Comparison of ENCODE assay signal across 1 cellular context in genomic region chr19:37594982-37595382, GRCh38.
TF ChIP-seq lines count a peak whose summit lies in the region.

No MANE protein-coding gene starts in this region.

TF ChIP-seq in HEK293, 187 proteins besides CTCF, POLR2A, EP300 and RAD21 (continued from another document):
- TF ChIP-seq ZNF670 (tag by site-specific recombination; IDR thresholded peaks at IDR 0.05; ENCODE audit: low read depth) (peak; percentile 84; the same call in 1 of the 2 replicates), ZBTB17 (tag by site-specific recombination; IDR thresholded peaks at IDR 0.05) (peak; percentile 98), ZNF138 (tag by site-specific recombination; IDR thresholded peaks at IDR 0.05; ENCODE audit: borderline replicate concordance) (no peak), ZNF37A (tag by site-specific recombination; IDR thresholded peaks at IDR 0.05) (no peak), ZNF626 (tag by site-specific recombination; IDR thresholded peaks at IDR 0.05) (no peak), SETDB1 (IDR thresholded peaks at IDR 0.05; ENCODE audit: insufficient read length, low read length) (no peak), KLF9 (tag by site-specific recombination; IDR thresholded peaks at IDR 0.05; ENCODE audit: low read depth) (peak; percentile 48; the same call in 1 of the 2 replicates), ZNF292 (tag by site-specific recombination; IDR thresholded peaks at IDR 0.05; ENCODE audit: borderline replicate concordance, low read depth) (no peak), ZNF768 (tag by site-specific recombination; IDR thresholded peaks at IDR 0.05) (no peak), ZNF654 (tag by site-specific recombination; IDR thresholded peaks at IDR 0.05; ENCODE audit: low read depth) (no peak), ZXDB (tag by site-specific recombination; IDR thresholded peaks at IDR 0.05) (no peak; the same call in 1 of the 2 replicates), KLF10 (tag by site-specific recombination; IDR thresholded peaks at IDR 0.05) (no peak), SALL2 (tag by site-specific recombination; IDR thresholded peaks at IDR 0.05; ENCODE audit: borderline replicate concordance) (no peak), ZSCAN18 (tag by site-specific recombination; IDR thresholded peaks at IDR 0.05) (peak; percentile 47; the same call in 1 of the 2 replicates), ZNF521 (tag by site-specific recombination; IDR thresholded peaks at IDR 0.05) (no peak), ZNF132 (tag by site-specific recombination; IDR thresholded peaks at IDR 0.05; ENCODE audit: borderline replicate concordance) (no peak), ZNF843 (tag by site-specific recombination; IDR thresholded peaks at IDR 0.05) (peak; percentile 79), ZNF24 (tag by site-specific recombination; IDR thresholded peaks at IDR 0.05) (peak; percentile 82), ZNF302 (tag by site-specific recombination; IDR thresholded peaks at IDR 0.05; ENCODE audit: low read depth) (peak; percentile 79; the same call in 1 of the 2 replicates), ZNF473 (tag by site-specific recombination; IDR thresholded peaks at IDR 0.05) (no peak), PRDM1 (tag by site-specific recombination; IDR thresholded peaks at IDR 0.05) (no peak), GLIS2 (tag by site-specific recombination; IDR thresholded peaks at IDR 0.05) (no peak), SP7 (tag by site-specific recombination; IDR thresholded peaks at IDR 0.05) (peak; percentile 83), ZNF341 (tag by site-specific recombination; IDR thresholded peaks at IDR 0.05; ENCODE audit: low read depth) (no peak), EGR2 (tag by site-specific recombination; IDR thresholded peaks at IDR 0.05; ENCODE audit: low read depth) (peak; percentile 96), ZNF530 (tag by site-specific recombination; IDR thresholded peaks at IDR 0.05; ENCODE audit: low read depth) (no peak), ZNF404 (tag by site-specific recombination; IDR thresholded peaks at IDR 0.05) (peak; percentile 71; the same call in 1 of the 2 replicates), TCF7L2 (IDR thresholded peaks at IDR 0.05; ENCODE audit: borderline replicate concordance, low read depth, low read length) (no peak), YY2 (tag by site-specific recombination; IDR thresholded peaks at IDR 0.05) (peak; percentile 63), ZNF610 (tag by site-specific recombination; IDR thresholded peaks at IDR 0.05; ENCODE audit: borderline replicate concordance) (peak; percentile 69; the same call in 1 of the 2 replicates), ZNF514 (tag by site-specific recombination; IDR thresholded peaks at IDR 0.05) (no peak), ZNF354C (tag by site-specific recombination; IDR thresholded peaks at IDR 0.05; ENCODE audit: borderline replicate concordance, low read depth) (no peak), ZNF19 (tag by site-specific recombination; IDR thresholded peaks at IDR 0.05; ENCODE audit: low read depth) (peak; percentile 76; the same call in 1 of the 2 replicates), ZNF350 (tag by site-specific recombination; IDR thresholded peaks at IDR 0.05) (no peak)
- TF ChIP-seq, protein P1, sequence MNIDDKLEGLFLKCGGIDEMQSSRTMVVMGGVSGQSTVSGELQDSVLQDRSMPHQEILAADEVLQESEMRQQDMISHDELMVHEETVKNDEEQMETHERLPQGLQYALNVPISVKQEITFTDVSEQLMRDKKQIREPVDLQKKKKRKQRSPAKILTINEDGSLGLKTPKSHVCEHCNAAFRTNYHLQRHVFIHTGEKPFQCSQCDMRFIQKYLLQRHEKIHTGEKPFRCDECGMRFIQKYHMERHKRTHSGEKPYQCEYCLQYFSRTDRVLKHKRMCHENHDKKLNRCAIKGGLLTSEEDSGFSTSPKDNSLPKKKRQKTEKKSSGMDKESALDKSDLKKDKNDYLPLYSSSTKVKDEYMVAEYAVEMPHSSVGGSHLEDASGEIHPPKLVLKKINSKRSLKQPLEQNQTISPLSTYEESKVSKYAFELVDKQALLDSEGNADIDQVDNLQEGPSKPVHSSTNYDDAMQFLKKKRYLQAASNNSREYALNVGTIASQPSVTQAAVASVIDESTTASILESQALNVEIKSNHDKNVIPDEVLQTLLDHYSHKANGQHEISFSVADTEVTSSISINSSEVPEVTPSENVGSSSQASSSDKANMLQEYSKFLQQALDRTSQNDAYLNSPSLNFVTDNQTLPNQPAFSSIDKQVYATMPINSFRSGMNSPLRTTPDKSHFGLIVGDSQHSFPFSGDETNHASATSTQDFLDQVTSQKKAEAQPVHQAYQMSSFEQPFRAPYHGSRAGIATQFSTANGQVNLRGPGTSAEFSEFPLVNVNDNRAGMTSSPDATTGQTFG (tag by site-specific recombination; IDR thresholded peaks at IDR 0.05; ENCODE audit: borderline replicate concordance): no peak
- TF ChIP-seq, protein P2, sequence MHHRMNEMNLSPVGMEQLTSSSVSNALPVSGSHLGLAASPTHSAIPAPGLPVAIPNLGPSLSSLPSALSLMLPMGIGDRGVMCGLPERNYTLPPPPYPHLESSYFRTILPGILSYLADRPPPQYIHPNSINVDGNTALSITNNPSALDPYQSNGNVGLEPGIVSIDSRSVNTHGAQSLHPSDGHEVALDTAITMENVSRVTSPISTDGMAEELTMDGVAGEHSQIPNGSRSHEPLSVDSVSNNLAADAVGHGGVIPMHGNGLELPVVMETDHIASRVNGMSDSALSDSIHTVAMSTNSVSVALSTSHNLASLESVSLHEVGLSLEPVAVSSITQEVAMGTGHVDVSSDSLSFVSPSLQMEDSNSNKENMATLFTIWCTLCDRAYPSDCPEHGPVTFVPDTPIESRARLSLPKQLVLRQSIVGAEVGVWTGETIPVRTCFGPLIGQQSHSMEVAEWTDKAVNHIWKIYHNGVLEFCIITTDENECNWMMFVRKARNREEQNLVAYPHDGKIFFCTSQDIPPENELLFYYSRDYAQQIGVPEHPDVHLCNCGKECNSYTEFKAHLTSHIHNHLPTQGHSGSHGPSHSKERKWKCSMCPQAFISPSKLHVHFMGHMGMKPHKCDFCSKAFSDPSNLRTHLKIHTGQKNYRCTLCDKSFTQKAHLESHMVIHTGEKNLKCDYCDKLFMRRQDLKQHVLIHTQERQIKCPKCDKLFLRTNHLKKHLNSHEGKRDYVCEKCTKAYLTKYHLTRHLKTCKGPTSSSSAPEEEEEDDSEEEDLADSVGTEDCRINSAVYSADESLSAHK (tag by site-specific recombination; IDR thresholded peaks at IDR 0.05): peak; percentile 42; the same call in 1 of the 2 replicates
- TF ChIP-seq, protein P3, sequence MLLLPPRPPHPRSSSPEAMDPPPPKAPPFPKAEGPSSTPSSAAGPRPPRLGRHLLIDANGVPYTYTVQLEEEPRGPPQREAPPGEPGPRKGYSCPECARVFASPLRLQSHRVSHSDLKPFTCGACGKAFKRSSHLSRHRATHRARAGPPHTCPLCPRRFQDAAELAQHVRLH (tag by site-specific recombination; IDR thresholded peaks at IDR 0.05): peak; percentile 94
- TF ChIP-seq, protein P4, sequence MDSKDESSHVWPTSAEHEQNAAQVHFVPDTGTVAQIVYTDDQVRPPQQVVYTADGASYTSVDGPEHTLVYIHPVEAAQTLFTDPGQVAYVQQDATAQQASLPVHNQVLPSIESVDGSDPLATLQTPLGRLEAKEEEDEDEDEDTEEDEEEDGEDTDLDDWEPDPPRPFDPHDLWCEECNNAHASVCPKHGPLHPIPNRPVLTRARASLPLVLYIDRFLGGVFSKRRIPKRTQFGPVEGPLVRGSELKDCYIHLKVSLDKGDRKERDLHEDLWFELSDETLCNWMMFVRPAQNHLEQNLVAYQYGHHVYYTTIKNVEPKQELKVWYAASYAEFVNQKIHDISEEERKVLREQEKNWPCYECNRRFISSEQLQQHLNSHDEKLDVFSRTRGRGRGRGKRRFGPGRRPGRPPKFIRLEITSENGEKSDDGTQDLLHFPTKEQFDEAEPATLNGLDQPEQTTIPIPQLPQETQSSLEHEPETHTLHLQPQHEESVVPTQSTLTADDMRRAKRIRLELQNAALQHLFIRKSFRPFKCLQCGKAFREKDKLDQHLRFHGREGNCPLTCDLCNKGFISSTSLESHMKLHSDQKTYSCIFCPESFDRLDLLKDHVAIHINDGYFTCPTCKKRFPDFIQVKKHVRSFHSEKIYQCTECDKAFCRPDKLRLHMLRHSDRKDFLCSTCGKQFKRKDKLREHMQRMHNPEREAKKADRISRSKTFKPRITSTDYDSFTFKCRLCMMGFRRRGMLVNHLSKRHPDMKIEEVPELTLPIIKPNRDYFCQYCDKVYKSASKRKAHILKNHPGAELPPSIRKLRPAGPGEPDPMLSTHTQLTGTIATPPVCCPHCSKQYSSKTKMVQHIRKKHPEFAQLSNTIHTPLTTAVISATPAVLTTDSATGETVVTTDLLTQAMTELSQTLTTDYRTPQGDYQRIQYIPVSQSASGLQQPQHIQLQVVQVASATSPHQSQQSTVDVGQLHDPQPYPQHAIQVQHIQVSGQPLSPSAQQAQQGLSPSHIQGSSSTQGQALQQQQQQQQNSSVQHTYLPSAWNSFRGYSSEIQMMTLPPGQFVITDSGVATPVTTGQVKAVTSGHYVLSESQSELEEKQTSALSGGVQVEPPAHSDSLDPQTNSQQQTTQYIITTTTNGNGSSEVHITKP (tag by site-specific recombination; IDR thresholded peaks at IDR 0.05): no peak; the same call in 1 of the 2 replicates
- TF ChIP-seq, protein P5, sequence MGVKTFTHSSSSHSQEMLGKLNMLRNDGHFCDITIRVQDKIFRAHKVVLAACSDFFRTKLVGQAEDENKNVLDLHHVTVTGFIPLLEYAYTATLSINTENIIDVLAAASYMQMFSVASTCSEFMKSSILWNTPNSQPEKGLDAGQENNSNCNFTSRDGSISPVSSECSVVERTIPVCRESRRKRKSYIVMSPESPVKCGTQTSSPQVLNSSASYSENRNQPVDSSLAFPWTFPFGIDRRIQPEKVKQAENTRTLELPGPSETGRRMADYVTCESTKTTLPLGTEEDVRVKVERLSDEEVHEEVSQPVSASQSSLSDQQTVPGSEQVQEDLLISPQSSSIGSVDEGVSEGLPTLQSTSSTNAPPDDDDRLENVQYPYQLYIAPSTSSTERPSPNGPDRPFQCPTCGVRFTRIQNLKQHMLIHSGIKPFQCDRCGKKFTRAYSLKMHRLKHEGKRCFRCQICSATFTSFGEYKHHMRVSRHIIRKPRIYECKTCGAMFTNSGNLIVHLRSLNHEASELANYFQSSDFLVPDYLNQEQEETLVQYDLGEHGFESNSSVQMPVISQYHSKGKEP (tag by site-specific recombination; IDR thresholded peaks at IDR 0.05): no peak
- TF ChIP-seq, protein P6, sequence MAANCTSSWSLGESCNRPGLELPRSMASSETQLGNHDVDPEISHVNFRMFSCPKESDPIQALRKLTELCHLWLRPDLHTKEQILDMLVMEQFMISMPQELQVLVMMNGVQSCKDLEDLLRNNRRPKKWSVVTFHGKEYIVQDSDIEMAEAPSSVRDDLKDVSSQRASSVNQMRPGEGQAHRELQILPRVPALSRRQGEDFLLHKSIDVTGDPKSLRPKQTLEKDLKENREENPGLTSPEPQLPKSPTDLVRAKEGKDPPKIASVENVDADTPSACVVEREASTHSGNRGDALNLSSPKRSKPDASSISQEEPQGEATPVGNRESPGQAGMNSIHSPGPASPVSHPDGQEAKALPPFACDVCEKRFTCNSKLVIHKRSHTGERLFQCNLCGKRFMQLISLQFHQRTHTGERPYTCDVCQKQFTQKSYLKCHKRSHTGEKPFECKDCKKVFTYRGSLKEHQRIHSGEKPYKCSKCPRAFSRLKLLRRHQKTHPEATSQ (tag by site-specific recombination; IDR thresholded peaks at IDR 0.05): no peak
- TF ChIP-seq, protein P7, sequence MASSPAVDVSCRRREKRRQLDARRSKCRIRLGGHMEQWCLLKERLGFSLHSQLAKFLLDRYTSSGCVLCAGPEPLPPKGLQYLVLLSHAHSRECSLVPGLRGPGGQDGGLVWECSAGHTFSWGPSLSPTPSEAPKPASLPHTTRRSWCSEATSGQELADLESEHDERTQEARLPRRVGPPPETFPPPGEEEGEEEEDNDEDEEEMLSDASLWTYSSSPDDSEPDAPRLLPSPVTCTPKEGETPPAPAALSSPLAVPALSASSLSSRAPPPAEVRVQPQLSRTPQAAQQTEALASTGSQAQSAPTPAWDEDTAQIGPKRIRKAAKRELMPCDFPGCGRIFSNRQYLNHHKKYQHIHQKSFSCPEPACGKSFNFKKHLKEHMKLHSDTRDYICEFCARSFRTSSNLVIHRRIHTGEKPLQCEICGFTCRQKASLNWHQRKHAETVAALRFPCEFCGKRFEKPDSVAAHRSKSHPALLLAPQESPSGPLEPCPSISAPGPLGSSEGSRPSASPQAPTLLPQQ (tag by site-specific recombination; IDR thresholded peaks at IDR 0.05): peak; percentile 89
